Comparison of ENCODE assay signal across 9 cellular contexts in genomic region chr6:11277275-11278206, GRCh38. TPM values are rescaled to one million over a fixed set of nuclear protein-coding genes. Genes with fewer than 3 reads are reported as not detected.
DNase-seq lines count a peak whose midpoint lies in the region; ATAC-seq, FAIRE-seq and TF ChIP-seq lines count a peak whose summit lies in the region.
"Had no signal": no experiment of that assay in that cellular context is flagged by ENCODE, and none has a peak within 500 bp of the region (broad histone marks: within the 10 kb centered on the region; RNA-seq: fewer than 3 reads in every experiment).

No MANE protein-coding gene starts in this region.

- H3K9me3 ChIP-seq in body of pancreas = no peaks in the 10 kb centered on the region
- H3K9me3 ChIP-seq in naive thymus-derived CD4-positive, alpha-beta T cell (ENCODE audit: control insufficient read depth in 2 of 3, low read length in 3 of 3) = no peaks in the 10 kb centered on the region

- peaks cover 0 to 3% (median 0%) of the 10 kb centered on the region in 11 donors for H3K9me3 Mint-ChIP-seq in naive thymus-derived CD4-positive, alpha-beta T cell

- H3K27me3 Mint-ChIP-seq in naive thymus-derived CD4-positive, alpha-beta T cell = no peaks in the 10 kb centered on the region

- H3K27ac Mint-ChIP-seq in naive thymus-derived CD4-positive, alpha-beta T cell = peak overlapping the region in 4 of 9 donors; percentile 9 to 85 (median 27)

- no peaks in the 10 kb centered on the region for H3K27me3 ChIP-seq in body of pancreas
- no peaks in the 10 kb centered on the region for H3K27me3 ChIP-seq in naive thymus-derived CD4-positive, alpha-beta T cell (ENCODE audit: control insufficient read depth in 2 of 2, insufficient read depth in 2 of 2, low read length in 2 of 2)

- peak; percentile 49 for DNase-seq in ELR (ENCODE audit: low read depth)
- peak; percentile 29 for DNase-seq in HPDE6-E6E7 (ENCODE audit: extremely low spot score)
- DNase-seq in body of pancreas = peak in 1 of 4 donors; percentile 25
- no peak for DNase-seq in naive thymus-derived CD4-positive, alpha-beta T cell
- DNase-seq in cerebellum (ENCODE audit: low spot score) = no peak
- DNase-seq in D721Med (ENCODE audit: insufficient read length, low spot score) = no peak
- DNase-seq in NK-92 (lab: John Stamatoyannopoulos, UW; ENCODE audit: unreplicated experiment) = no peak

- H3K4me1 ChIP-seq in body of pancreas = peaks cover 35% of the 10 kb centered on the region
- peaks cover 11 to 38% of the 10 kb centered on the region in 2 donors for H3K4me1 ChIP-seq in naive thymus-derived CD4-positive, alpha-beta T cell (ENCODE audit: control insufficient read depth in 2 of 2, insufficient read depth in 2 of 2, low read length in 2 of 2)

- H3K36me3 Mint-ChIP-seq in naive thymus-derived CD4-positive, alpha-beta T cell = peaks cover 3 to 48% (median 23%) of the 10 kb centered on the region in 5 donors

- intact Hi-C loops in body of pancreas (cut with DNase I) = no loop called here
- intact Hi-C loops in naive thymus-derived CD4-positive, alpha-beta T cell (cut with micrococcal nuclease) = loop anchor here (5.0 kb wide), 2 partner anchors 45 kb away; partner anchors contain the start of gene NEDD9 (in 2 of the 2)

- peak overlapping the region in 2 of 4 donors; percentile 26 to 52 for H3K27ac ChIP-seq in body of pancreas
- H3K27ac ChIP-seq in naive thymus-derived CD4-positive, alpha-beta T cell (ENCODE audit: low read depth, low read length) = no peak overlapping the region

- TF ChIP-seq CTCF in body of pancreas (IDR thresholded peaks at IDR 0.05) = no peak
- TF ChIP-seq CTCF in D721Med (IDR thresholded peaks at IDR 0.05; ENCODE audit: insufficient read depth, missing control alignments) = no peak

- peak overlapping the region in 1 of 10 donors; percentile 49 for H3K4me3 Mint-ChIP-seq in naive thymus-derived CD4-positive, alpha-beta T cell

- CTCF ChIA-PET in naive thymus-derived CD4-positive, alpha-beta T cell (lab: Charles Lee) = interaction anchor here (1.6 kb wide), 1 partner anchor 17 kb away, joined by 3 read pairs; no protein-coding TSS in a partner anchor

- ATAC-seq in GM19452 (IDR thresholded peaks at IDR 0.05; ENCODE audit: unreplicated experiment) (peak; percentile 50), body of pancreas (peak; percentile 56)
- peak; percentile 41 for ATAC-seq in naive thymus-derived CD4-positive, alpha-beta T cell

- no peaks in the 10 kb centered on the region for H3K36me3 ChIP-seq in body of pancreas (replicated peaks in 1 of 2; ENCODE audit: insufficient read depth in 1 of 2, low read depth in 2 of 2)
- H3K36me3 ChIP-seq in naive thymus-derived CD4-positive, alpha-beta T cell (ENCODE audit: control insufficient read depth in 2 of 3, insufficient read depth in 3 of 3, low read length in 3 of 3) = no peaks in the 10 kb centered on the region

- no peak for TF ChIP-seq POLR2A in body of pancreas (IDR thresholded peaks at IDR 0.05)

- WGBS in body of pancreas, 2 donors = 79 to 83% methylated on average over 14 of the region's 14 CpGs

- no peak overlapping the region for H3K4me3 ChIP-seq in body of pancreas
- H3K4me3 ChIP-seq in naive thymus-derived CD4-positive, alpha-beta T cell (ENCODE audit: low read length) = no peak overlapping the region

- H3K4me1 Mint-ChIP-seq in naive thymus-derived CD4-positive, alpha-beta T cell = peaks cover 30 to 56% (median 37%) of the 10 kb centered on the region in 7 donors

- no peak for FAIRE-seq in D721Med (lab: Jason Lieb, UNC)
- FAIRE-seq: TTC549 had no signal

- POLR2A ChIA-PET in naive thymus-derived CD4-positive, alpha-beta T cell (lab: Charles Lee) = no interaction called here

RNA-seq across cellular contexts. Expression of gene NEDD9, which starts 45.1 kb away (rescaled TPM):
- 10 to 100 TPM; 22.8 to 58.3 TPM for total RNA-seq in body of pancreas
- total RNA-seq in naive thymus-derived CD4-positive, alpha-beta T cell = 10 to 100 TPM; 29.4 to 62.9 (median 40.2) TPM
- polyA plus RNA-seq in naive thymus-derived CD4-positive, alpha-beta T cell = 10 to 100 TPM; 14.2 to 30.7 TPM
- total RNA-seq in cerebellum = 9.7 TPM

Comparison
In these comparisons a context has a peak if more than half of its experiments do, and no peak if none do; other contexts are left out.
1. DNase-seq: peak in ELR (single experiment) and HPDE6-E6E7 (single experiment); none in naive thymus-derived CD4-positive, alpha-beta T cell (0 of 9), cerebellum (single experiment), D721Med (single experiment) and NK-92 (single experiment).
2. Peak in every context shown above with its lines, with median percentiles within 50 percentile points of each other: ATAC-seq.